ENCODE assay signal across 12 cellular contexts in the genomic region with DNA sequence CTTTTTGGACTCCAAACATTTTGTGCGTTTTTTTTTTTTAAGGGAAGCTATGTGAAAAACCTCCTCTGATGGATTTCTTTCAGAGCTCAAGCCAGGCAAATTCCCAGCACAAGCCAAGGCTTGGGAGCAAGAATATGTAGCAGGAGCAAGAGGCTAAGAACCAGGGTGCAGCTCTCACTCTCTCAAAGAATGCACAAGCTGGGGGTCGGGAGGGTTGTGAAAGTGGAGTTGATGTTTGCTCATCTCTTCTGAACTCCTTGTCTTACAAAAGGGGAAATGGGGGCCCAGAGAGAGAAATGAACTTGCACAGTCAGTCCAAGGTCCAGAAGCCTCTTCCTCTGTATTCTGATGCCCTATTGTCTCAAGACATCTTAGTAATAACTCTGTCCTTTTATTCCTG. TPM values are rescaled to one million over a fixed set of nuclear protein-coding genes. Genes with fewer than 3 reads are reported as not detected.
A peak's percentile ranks its signal among the peaks of the same experiment; 100 is the strongest.
DNase-seq lines count a peak whose midpoint lies in the region; ATAC-seq and TF ChIP-seq lines count a peak whose summit lies in the region.
"Had no signal": no experiment of that assay in that cellular context is flagged by ENCODE, and none has a peak within 500 bp of the region (broad histone marks: within the 10 kb centered on the region; RNA-seq: fewer than 3 reads in every experiment).

No MANE protein-coding gene starts in this region.

- POLR2A ChIA-PET in activated CD4-positive, alpha-beta memory T cell treated with anti-CD3 and anti-CD28 coated beads for 36 hours (lab: Charles Lee), result interaction anchor here (1.0 to 10.5 kb wide), 6 partner anchors 11 to 162 kb away, joined by 3 to 124 read pairs (median 4); a partner anchor contains a TSS

- no peak overlapping the region for H3K4me3 Mint-ChIP-seq in activated CD4-positive, alpha-beta memory T cell treated with anti-CD3 and anti-CD28 coated beads for 36 hours

- H3K27ac Mint-ChIP-seq in activated CD4-positive, alpha-beta memory T cell treated with anti-CD3 and anti-CD28 coated beads for 36 hours, result peak overlapping the region; percentile 99
- H3K27ac Mint-ChIP-seq: progenitor cell of endocrine pancreas had no signal

- H3K9me3 Mint-ChIP-seq in activated CD4-positive, alpha-beta memory T cell treated with anti-CD3 and anti-CD28 coated beads for 36 hours, result peaks cover 2% of the 10 kb centered on the region

- no peaks in the 10 kb centered on the region for H3K36me3 ChIP-seq in right atrium auricular region
- H3K36me3 ChIP-seq in left lung, result no peaks in the 10 kb centered on the region
- no peaks in the 10 kb centered on the region for H3K36me3 ChIP-seq in aorta (ENCODE audit: control insufficient read depth in 1 of 2, insufficient read depth in 2 of 2, low read length in 1 of 2)

- TF ChIP-seq CTCF in right atrium auricular region (IDR thresholded peaks at IDR 0.05) (no peak), left lung (IDR thresholded peaks at IDR 0.05) (no peak)

- no peaks in the 10 kb centered on the region for H3K36me3 Mint-ChIP-seq in activated CD4-positive, alpha-beta memory T cell treated with anti-CD3 and anti-CD28 coated beads for 36 hours

- intact Hi-C loops in Right ventricle myocardium superior (cut with DNase I), result no loop called here
- intact Hi-C loops in activated CD4-positive, alpha-beta memory T cell treated with anti-CD3 and anti-CD28 coated beads for 36 hours (cut with micrococcal nuclease), result no loop called here
- intact Hi-C loops in left lung (cut with DNase I), result no loop called here
- intact Hi-C loops in aorta (cut with DNase I), result loop anchor here in 1 of 2 donors (2.0 kb wide), 1 partner anchor 57 kb away; a partner anchor contains a TSS

- H3K9me3 ChIP-seq in right atrium auricular region (no peaks in the 10 kb centered on the region), left lung (no peaks in the 10 kb centered on the region), aorta (ENCODE audit: control insufficient read depth, low read length) (no peaks in the 10 kb centered on the region)

- H3K27ac ChIP-seq in right atrium auricular region (peak overlapping the region; percentile 80 to 81), left lung (peak overlapping the region; percentile 77 to 86), aorta (ENCODE audit: low read depth in 1 of 2, low read length in 2 of 2) (peak overlapping the region; percentile 88 to 92)

- peak; percentile 58 for DNase-seq in right atrium auricular region (ENCODE audit: low spot score)
- no peak for DNase-seq in Right ventricle myocardium superior
- peak; percentile 41 for DNase-seq in activated CD4-positive, alpha-beta memory T cell treated with anti-CD3 and anti-CD28 coated beads for 36 hours
- DNase-seq in left lung, result no peak
- DNase-seq in aorta, result no peak
- no peak for DNase-seq in inferior parietal cortex (ENCODE audit: extremely low spot score)
- no peak for DNase-seq in NCI-H2107 (lab: John Stamatoyannopoulos, UW)
- no peak for DNase-seq in NCI-H2107 treated with DMSO at 0.1 percent for 48 hours (lab: John Stamatoyannopoulos, UW; ENCODE audit: unreplicated experiment)
- DNase-seq: Calu3, glutamatergic neuron, NCI-H1436 had no signal

- H3K4me1 ChIP-seq in right atrium auricular region, result peaks cover 0 to 65% of the 10 kb centered on the region in 2 donors
- peaks cover 46 to 79% of the 10 kb centered on the region in 2 donors for H3K4me1 ChIP-seq in left lung
- peaks cover 10 to 14% of the 10 kb centered on the region in 2 donors for H3K4me1 ChIP-seq in aorta (ENCODE audit: control insufficient read depth in 1 of 2, insufficient read depth in 2 of 2, low read length in 2 of 2)

- ATAC-seq in Right ventricle myocardium superior (ENCODE audit: poor library complexity), result no peak
- ATAC-seq in left lung, result no peak
- ATAC-seq in aorta (ENCODE audit: low FRiP score), result no peak

- H3K4me3 ChIP-seq in right atrium auricular region (no peak overlapping the region), left lung (no peak overlapping the region), aorta (ENCODE audit: low read length in 2 of 2) (no peak overlapping the region)

- H3K27me3 ChIP-seq in right atrium auricular region (no peaks in the 10 kb centered on the region), left lung (no peaks in the 10 kb centered on the region), aorta (ENCODE audit: control insufficient read depth in 1 of 2, insufficient read depth in 2 of 2, low read length in 1 of 2) (no peaks in the 10 kb centered on the region)

- H3K4me1 Mint-ChIP-seq in activated CD4-positive, alpha-beta memory T cell treated with anti-CD3 and anti-CD28 coated beads for 36 hours (ENCODE audit: low read depth), result peaks cover 78% of the 10 kb centered on the region

- CTCF ChIA-PET in activated CD4-positive, alpha-beta memory T cell treated with anti-CD3 and anti-CD28 coated beads for 36 hours (lab: Charles Lee), result interaction anchor here (0.8 to 6.3 kb wide), 4 partner anchors 11 to 178 kb away, joined by 4 to 76 read pairs (median 18); a partner anchor contains a TSS

- WGBS in aorta, 2 donors, result 1 to 3% methylated on average over 2 of the region's 2 CpGs

- H3K27me3 Mint-ChIP-seq in activated CD4-positive, alpha-beta memory T cell treated with anti-CD3 and anti-CD28 coated beads for 36 hours, result no peaks in the 10 kb centered on the region

RNA-seq across cellular contexts. Expression of a gene that starts 7.7 kb away (rescaled TPM):
- total RNA-seq in right atrium auricular region, result 1 to 10 TPM; 2.0 to 3.0 TPM
- total RNA-seq in Right ventricle myocardium superior, result 2.2 TPM
- total RNA-seq in activated CD4-positive, alpha-beta memory T cell treated with anti-CD3 and anti-CD28 coated beads for 36 hours, result 100 to 1,000 TPM; 124 TPM
- total RNA-seq in left lung, result 1 to 10 TPM; 4.4 to 6.8 TPM
- total RNA-seq in aorta, result 10 to 100 TPM; 19.8 to 25.7 TPM
- polyA plus RNA-seq in aorta, result 10 to 100 TPM; 10.5 to 43.3 TPM

RNA-seq across cellular contexts. Expression of a gene that starts 57.3 kb away (rescaled TPM):
- 10 to 100 TPM; 11.9 to 13.9 TPM for total RNA-seq in right atrium auricular region
- 11.9 TPM for total RNA-seq in Right ventricle myocardium superior
- 100 to 1,000 TPM; 183 to 189 TPM for total RNA-seq in activated CD4-positive, alpha-beta memory T cell treated with anti-CD3 and anti-CD28 coated beads for 36 hours
- total RNA-seq in left lung, result 10 to 100 TPM; 37.0 to 40.2 TPM
- 10 to 100 TPM; 40.1 to 62.3 TPM for total RNA-seq in aorta
- polyA plus RNA-seq in aorta, result 10 to 100 TPM; 25.9 to 66.7 TPM

Comparison
In these comparisons a context has a peak if more than half of its experiments do, and no peak if none do; other contexts are left out.
1. DNase-seq: peak in right atrium auricular region (single experiment) and activated CD4-positive, alpha-beta memory T cell treated with anti-CD3 and anti-CD28 coated beads for 36 hours (single experiment); none in Right ventricle myocardium superior (single experiment), left lung (0 of 2), aorta (0 of 2), inferior parietal cortex (single experiment), NCI-H2107 (single experiment) and NCI-H2107 treated with DMSO at 0.1 percent for 48 hours (single experiment).
2. RNA of a gene that starts 7.7 kb away (total RNA-seq): 124 TPM in activated CD4-positive, alpha-beta memory T cell treated with anti-CD3 and anti-CD28 coated beads for 36 hours; 19.8 to 25.7 TPM in aorta, 4.4 to 6.8 TPM in left lung, 2.0 to 3.0 TPM in right atrium auricular region and 2.2 TPM in Right ventricle myocardium superior (single experiment); every median in the first group is over 4 times any median in the second.
3. Peak in every context shown above with its lines, with median percentiles within 50 percentile points of each other: H3K27ac ChIP-seq.